ENCODE assay signal across 9 cellular contexts in the genomic region with DNA sequence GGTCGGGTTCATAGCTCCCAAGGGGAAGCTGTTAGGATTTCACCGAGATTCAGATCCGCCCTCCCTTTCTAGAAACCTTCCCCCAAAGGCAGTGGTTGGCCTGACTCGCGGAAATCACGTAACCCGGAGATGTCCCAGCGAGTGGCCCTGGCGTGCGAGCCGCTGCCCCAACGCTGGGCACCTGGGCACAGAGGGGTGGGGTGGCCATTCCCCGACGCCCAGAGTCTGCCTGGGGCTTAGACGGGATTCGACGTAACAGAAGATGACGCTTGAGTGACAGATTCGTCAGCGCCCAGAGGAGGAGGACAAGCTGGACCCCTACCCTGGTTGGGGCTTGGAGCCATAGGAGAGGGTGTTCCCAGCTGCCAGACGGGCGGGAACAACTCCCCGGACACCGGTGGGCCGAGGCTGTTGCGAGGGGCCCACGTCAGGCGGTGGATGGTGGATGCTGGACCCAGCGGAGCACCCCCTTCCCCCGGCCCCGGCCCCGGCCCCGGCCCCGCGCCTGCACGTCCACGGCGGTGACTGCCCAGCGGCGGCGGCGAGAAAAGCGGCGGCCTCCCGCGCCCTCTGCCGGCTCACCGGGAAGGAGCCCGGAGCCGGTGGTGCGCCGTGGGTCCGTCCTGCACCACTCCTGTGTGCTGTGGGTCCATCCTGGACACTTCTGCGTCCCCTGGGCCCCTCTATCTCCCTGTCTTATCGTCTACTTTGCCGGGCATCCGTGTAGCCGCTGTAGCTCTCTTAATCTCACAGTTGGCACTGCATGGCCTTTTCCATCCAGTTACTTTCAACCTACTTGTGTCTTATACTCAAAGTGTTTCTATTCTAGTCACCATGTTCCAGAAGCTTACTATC. TPM values are rescaled to one million over a fixed set of nuclear protein-coding genes. Genes with fewer than 3 reads are reported as not detected.
DNase-seq lines count a peak whose midpoint lies in the region; ATAC-seq, FAIRE-seq and TF ChIP-seq lines count a peak whose summit lies in the region.
"Had no signal": no experiment of that assay in that cellular context is flagged by ENCODE, and none has a peak within 500 bp of the region (broad histone marks: within the 10 kb centered on the region; RNA-seq: fewer than 3 reads in every experiment).

No MANE protein-coding gene starts in this region.

- no peaks in the 10 kb centered on the region for H3K79me2 ChIP-seq in HepG2 (ENCODE audit: insufficient read depth, low read length)

- no peak overlapping the region for H3K4me3 ChIP-seq in A673 (ENCODE audit: low read depth, low read length, poor library complexity, severe bottlenecking)
- H3K4me3 ChIP-seq in HFF-Myc (replicated peaks; ENCODE audit: low read depth, low read length), result no peak overlapping the region
- H3K4me3 ChIP-seq in bronchial epithelial cell (ENCODE audit: low read depth, low read length), result no peak overlapping the region
- no peak overlapping the region for H3K4me3 ChIP-seq in HepG2 (replicated peaks in 1 of 3; ENCODE audit: insufficient read depth in 1 of 3, low read depth in 2 of 3, low read length in 3 of 3)
- H3K4me3 ChIP-seq: SK-N-MC had no signal

- TF ChIP-seq RAD21 in HepG2 (CRISPR knock-in tag; IDR thresholded peaks at IDR 0.05), result no peak; the same call in 1 of the 2 replicates

- no peaks in the 10 kb centered on the region for H3K36me3 ChIP-seq in A673 (ENCODE audit: insufficient read depth, low read length, poor library complexity, severe bottlenecking)
- no peaks in the 10 kb centered on the region for H3K36me3 ChIP-seq in bronchial epithelial cell (ENCODE audit: control insufficient read depth, insufficient read depth, low read length)
- H3K36me3 ChIP-seq in HepG2 (replicated peaks in 1 of 2; ENCODE audit: control insufficient read depth in 1 of 2, insufficient read depth in 2 of 2, low read length in 2 of 2), result no peaks in the 10 kb centered on the region

- no peak for TF ChIP-seq POLR2A in HepG2 (IDR thresholded peaks at IDR 0.05; ENCODE audit: insufficient read depth in 1 of 2, low read depth in 2 of 2, low read length in 2 of 2)

- FAIRE-seq in bronchial epithelial cell (lab: Jason Lieb, UNC), result no peak
- no peak for FAIRE-seq in HepG2 (lab: Jason Lieb, UNC)

- H3K4me2 ChIP-seq in HepG2 (ENCODE audit: low read depth, low read length), result no peak overlapping the region

- CTCF ChIA-PET in A673 (lab: Charles Lee), result interaction anchor here (0.7 kb wide), 1 partner anchor 131 kb away, joined by 3 read pairs; no protein-coding TSS in a partner anchor
- CTCF ChIA-PET in HepG2 (lab: Yijun Ruan, JAX; ENCODE audit: low intra/inter-chr PET ratio, low total read pairs), result interaction anchor here (1.5 to 2.5 kb wide), 2 partner anchors 184 to 220 kb away, joined by 7 to 24 read pairs; partner anchors contain the start of gene CFAP46

- H3K9me3 ChIP-seq in A673 (ENCODE audit: low read depth, low read length, poor library complexity, severe bottlenecking), result no peaks in the 10 kb centered on the region
- H3K9me3 ChIP-seq in HepG2 (ENCODE audit: low read length), result no peaks in the 10 kb centered on the region

- no peak overlapping the region for H3K27ac ChIP-seq in A673 (ENCODE audit: low read depth, low read length, poor library complexity, severe bottlenecking)
- no peak overlapping the region for H3K27ac ChIP-seq in HepG2 (ENCODE audit: extremely low read length, insufficient read depth, low read length)
- H3K27ac ChIP-seq: SK-N-MC had no signal

- 14% methylated on average over 25 of the region's 58 CpGs for WGBS in HepG2 (ENCODE audit: low lambda C conversion rate)

- H3K27me3 ChIP-seq in A673 (replicated peaks; ENCODE audit: insufficient read depth, low read depth, low read length, poor library complexity), result peaks cover 9% of the 10 kb centered on the region
- no peaks in the 10 kb centered on the region for H3K27me3 ChIP-seq in bronchial epithelial cell (ENCODE audit: control insufficient read depth, insufficient read depth, low read length)
- peaks cover 8 to 26% of the 10 kb centered on the region in 2 experiments; a peak in 4 of 5 replicates for H3K27me3 ChIP-seq in HepG2 (ENCODE audit: control insufficient read depth in 1 of 2, insufficient read depth in 2 of 2, low read length in 2 of 2)

- no peak overlapping the region for H3K9ac ChIP-seq in HepG2 (ENCODE audit: insufficient read depth, low read depth, low read length)

- in situ Hi-C loops in HepG2 (cut with HindIII; ENCODE audit: extremely low pct_ligation_motif_present, low pct_unique_long_range_greater_than_20kb), result loop anchor here (10.0 kb wide), 1 partner anchor 180 kb away; the partner anchor contains the start of gene CFAP46

- no peak overlapping the region for H2AFZ ChIP-seq in HepG2 (ENCODE audit: low read length)

- peak; percentile 64 for TF ChIP-seq CTCF in A673 (conservative IDR thresholded peaks at IDR 0.05; ENCODE audit: low read depth, low read length)
- TF ChIP-seq CTCF in HFF-Myc (IDR thresholded peaks at IDR 0.05; ENCODE audit: low read depth, low read length, missing control alignments), result peak; percentile 39
- peak; percentile 12 for TF ChIP-seq CTCF in bronchial epithelial cell (IDR thresholded peaks at IDR 0.05; ENCODE audit: insufficient read depth, low read length, severe bottlenecking)
- TF ChIP-seq CTCF in HepG2 (CRISPR knock-in tag; IDR thresholded peaks at IDR 0.05), result peak; percentile 72

- no peak for TF ChIP-seq EP300 in HepG2 (IDR thresholded peaks at IDR 0.05; ENCODE audit: low read depth in 2 of 2, low read length in 2 of 2)
- TF ChIP-seq EP300 in HepG2 (CRISPR knock-in tag; IDR thresholded peaks at IDR 0.05; ENCODE audit: borderline replicate concordance), result no peak

- no TSS peak for BruUV-seq in A673 (replicated peaks; lab: Mats Ljungman, UMichigan)
- no TSS peak for BruUV-seq in HepG2 (replicated peaks; lab: Mats Ljungman, UMichigan)

- intact Hi-C loops in A673 (cut with micrococcal nuclease; ENCODE audit: unreplicated experiment) (loop anchor here (5.0 to 10.0 kb wide), 4 partner anchors 190 to 470 kb away; no protein-coding TSS in a partner anchor), HepG2 (cut with micrococcal nuclease; ENCODE audit: unreplicated experiment) (loop anchor here (5.0 kb wide), 1 partner anchor 187 kb away; no protein-coding TSS in a partner anchor)

- H3K4me1 ChIP-seq in A673 (ENCODE audit: insufficient read depth, low read length, poor library complexity, severe bottlenecking) (no peaks in the 10 kb centered on the region), HepG2 (ENCODE audit: insufficient read depth, low read length) (no peaks in the 10 kb centered on the region)

- peak; percentile 68 for ATAC-seq in HepG2
- ATAC-seq in GM21381 (IDR thresholded peaks at IDR 0.05; ENCODE audit: unreplicated experiment), result no peak

- peaks cover 6% of the 10 kb centered on the region; the same call in 1 of the 2 replicates for H4K20me1 ChIP-seq in HepG2 (ENCODE audit: insufficient read depth, low read length)

- peak; percentile 28 for DNase-seq in A673 (ENCODE audit: low spot score)
- DNase-seq in HFF-Myc (ENCODE audit: extremely low read depth, low read depth), result no peak
- no peak for DNase-seq in bronchial epithelial cell (ENCODE audit: low read depth)
- DNase-seq in HepG2 (ENCODE audit: low spot score), result no peak
- no peak for DNase-seq in NCI-H2081 treated with DMSO at 0.1 percent for 48 hours (lab: John Stamatoyannopoulos, UW)
- DNase-seq in SIG-M5 (lab: John Stamatoyannopoulos, UW), result no peak
- DNase-seq in GOT3 (lab: John Stamatoyannopoulos, UW), result no peak

- POLR2A ChIA-PET in A673 (lab: Charles Lee; ENCODE audit: low non-redundant PET), result no interaction called here
- POLR2A ChIA-PET in HepG2 (lab: Yijun Ruan, JAX), result no interaction called here

RNA-seq across cellular contexts. Expression of gene KNDC1, which starts 35.4 kb away (rescaled TPM):
- not detected in 2 replicates for total RNA-seq in A673 (2021)
- under 0.01 TPM in 2 replicates for total RNA-seq in bronchial epithelial cell
- 0.44 TPM in 1 of 2 replicates, not detected in the other for total RNA-seq in HepG2 (2016; rRNA removed; fragmentation: Illumina TruSeq; extraction: Trizol)
- not detected in 2 replicates for total RNA-seq in HepG2 (2016; cell fraction: cytosol; rRNA removed; fragmentation: Illumina TruSeq; extraction: Trizol; ENCODE audit: low read depth)
- total RNA-seq in HepG2 (2016; cell fraction: insoluble cytoplasmic fraction; rRNA removed; fragmentation: Illumina TruSeq; extraction: Trizol), result not detected in 2 replicates
- total RNA-seq in HepG2 (2016; cell fraction: membrane; rRNA removed; fragmentation: Illumina TruSeq; extraction: Trizol), result 0.38 TPM in 1 of 2 replicates, not detected in the other
- not detected in 2 replicates for total RNA-seq in HepG2 (2016; cell fraction: nucleus; rRNA removed; fragmentation: Illumina TruSeq; extraction: Trizol)
- 0.56 and 0.69 TPM in 2 replicates for polyA plus RNA-seq in HepG2 (2011; rRNA removed)
- 0.09 and 0.66 TPM in 2 replicates for polyA plus RNA-seq in HepG2 (2011; cell fraction: cytosol; rRNA removed)
- 1.3 and 3.3 TPM in 2 replicates for polyA plus RNA-seq in HepG2 (2011; cell fraction: nucleus; rRNA removed)
- 0.17 TPM in 1 of 2 replicates, not detected in the other for polyA plus RNA-seq in HepG2 (2012)
- polyA plus RNA-seq in HepG2 (2016; cell fraction: cytosol; fragmentation: Illumina TruSeq; extraction: Trizol; ENCODE audit: low read depth), result 0.03 and 0.17 TPM in 2 replicates
- not detected in 2 replicates for polyA plus RNA-seq in HepG2 (2016; cell fraction: insoluble cytoplasmic fraction; fragmentation: Illumina TruSeq; extraction: Trizol; ENCODE audit: low read depth)
- 0.03 TPM in 1 of 2 replicates, not detected in the other for polyA plus RNA-seq in HepG2 (2016; cell fraction: membrane; fragmentation: Illumina TruSeq; extraction: Trizol; ENCODE audit: low read depth)
- polyA plus RNA-seq in HepG2 (2016; cell fraction: nucleus; fragmentation: Illumina TruSeq; extraction: Trizol; ENCODE audit: insufficient read depth, low read depth), result not detected in 2 replicates
- 0.09 and 4.0 TPM in 2 replicates for polyA minus RNA-seq in HepG2 (2011; rRNA and poly(A)+ RNA removed; ENCODE audit: low replicate concordance)
- polyA minus RNA-seq in HepG2 (2011; cell fraction: cytosol; rRNA and poly(A)+ RNA removed), result 0.53 and 1.8 TPM in 2 replicates
- 0.12 and 2.4 TPM in 2 replicates for polyA minus RNA-seq in HepG2 (2011; cell fraction: nucleus; rRNA and poly(A)+ RNA removed)

RNA-seq across cellular contexts. Expression of gene ADGRA1, which starts 36.9 kb away (rescaled TPM):
- total RNA-seq in A673 (2021), result 0.82 and 0.87 TPM in 2 replicates
- not detected in 2 replicates for total RNA-seq in bronchial epithelial cell
- not detected in 2 replicates for total RNA-seq in HepG2 (2016; rRNA removed; fragmentation: Illumina TruSeq; extraction: Trizol)
- not detected in 2 replicates for total RNA-seq in HepG2 (2016; cell fraction: cytosol; rRNA removed; fragmentation: Illumina TruSeq; extraction: Trizol; ENCODE audit: low read depth)
- total RNA-seq in HepG2 (2016; cell fraction: insoluble cytoplasmic fraction; rRNA removed; fragmentation: Illumina TruSeq; extraction: Trizol), result not detected in 2 replicates
- total RNA-seq in HepG2 (2016; cell fraction: membrane; rRNA removed; fragmentation: Illumina TruSeq; extraction: Trizol), result not detected in 2 replicates
- total RNA-seq in HepG2 (2016; cell fraction: nucleus; rRNA removed; fragmentation: Illumina TruSeq; extraction: Trizol), result not detected in 2 replicates
- not detected in 2 replicates for polyA plus RNA-seq in HepG2 (2011; rRNA removed)
- polyA plus RNA-seq in HepG2 (2011; cell fraction: cytosol; rRNA removed), result not detected in 2 replicates
- polyA plus RNA-seq in HepG2 (2011; cell fraction: nucleus; rRNA removed), result not detected in 2 replicates
- polyA plus RNA-seq in HepG2 (2012), result not detected in 2 replicates
- not detected in 2 replicates for polyA plus RNA-seq in HepG2 (2016; cell fraction: cytosol; fragmentation: Illumina TruSeq; extraction: Trizol; ENCODE audit: low read depth)
- polyA plus RNA-seq in HepG2 (2016; cell fraction: insoluble cytoplasmic fraction; fragmentation: Illumina TruSeq; extraction: Trizol; ENCODE audit: low read depth), result not detected in 2 replicates
- not detected in 2 replicates for polyA plus RNA-seq in HepG2 (2016; cell fraction: membrane; fragmentation: Illumina TruSeq; extraction: Trizol; ENCODE audit: low read depth)
- not detected in 2 replicates for polyA plus RNA-seq in HepG2 (2016; cell fraction: nucleus; fragmentation: Illumina TruSeq; extraction: Trizol; ENCODE audit: insufficient read depth, low read depth)
- polyA minus RNA-seq in HepG2 (2011; rRNA and poly(A)+ RNA removed; ENCODE audit: low replicate concordance), result not detected in 2 replicates
- not detected in 2 replicates for polyA minus RNA-seq in HepG2 (2011; cell fraction: cytosol; rRNA and poly(A)+ RNA removed)
- not detected in 2 replicates for polyA minus RNA-seq in HepG2 (2011; cell fraction: nucleus; rRNA and poly(A)+ RNA removed)

Comparison
In these comparisons a context has a peak if more than half of its experiments do, and no peak if none do; other contexts are left out.
1. CTCF ChIP-seq: peak in every context shown above with its lines; median percentile 72 in HepG2; 64 in A673; 39 in HFF-Myc; 12 in bronchial epithelial cell.